In genomic region chr19:46616631-46617322, GRCh38 we compare ENCODE assay signal across 6 cellular contexts. TPM values are rescaled to one million over a fixed set of nuclear protein-coding genes. Genes with fewer than 3 reads are reported as not detected.
DNase-seq lines count a peak whose midpoint lies in the region; ATAC-seq and TF ChIP-seq lines count a peak whose summit lies in the region.

No MANE protein-coding gene starts in this region.

- H3K4me3 ChIP-seq in OCI-LY7 (ENCODE audit: low read depth, low read length, poor library complexity, severe bottlenecking) (peak overlapping the region; percentile 3), skeletal muscle tissue (ENCODE audit: low read length in 3 of 3) (no peak overlapping the region)

- H3K27ac ChIP-seq in OCI-LY7 (ENCODE audit: low read depth, low read length, poor library complexity, severe bottlenecking) (peak overlapping the region; percentile 44), skeletal muscle tissue (ENCODE audit: low read depth, low read length) (no peak overlapping the region)

- no peaks in the 10 kb centered on the region for H3K27me3 ChIP-seq in skeletal muscle tissue (ENCODE audit: control insufficient read depth in 3 of 3, insufficient read depth in 3 of 3, low read length in 3 of 3)

- H2AFZ ChIP-seq in OCI-LY7 (ENCODE audit: low read length) = peak overlapping the region; percentile 92

- TF ChIP-seq CTCF in OCI-LY7 (conservative IDR thresholded peaks at IDR 0.05; ENCODE audit: low read length) = peak; percentile 79

- intact Hi-C loops in OCI-LY7 (cut with micrococcal nuclease; ENCODE audit: unreplicated experiment) = loop anchor here (1.0 kb wide), 1 partner anchor 103 kb away; no protein-coding TSS in a partner anchor

- DNase-seq in NCI-H2081 (lab: John Stamatoyannopoulos, UW) (peak; percentile 53 to 72), NCI-H2081 treated with DMSO at 0.1 percent for 48 hours (lab: John Stamatoyannopoulos, UW) (no peak), OCI-LY7 (ENCODE audit: low spot score) (peak; percentile 65), ecto neural progenitor cell (ENCODE audit: low spot score) (peak; percentile 76)

- no TSS peak for BruUV-seq in OCI-LY7 (replicated peaks; lab: Mats Ljungman, UMichigan)

- H3K36me3 ChIP-seq in OCI-LY7 (ENCODE audit: insufficient read depth, low read length) (no peaks in the 10 kb centered on the region), skeletal muscle tissue (ENCODE audit: control insufficient read depth in 3 of 3, insufficient read depth in 3 of 3, low read length in 3 of 3) (no peaks in the 10 kb centered on the region)

- H3K9me3 ChIP-seq in OCI-LY7 (ENCODE audit: low read length) (no peaks in the 10 kb centered on the region), skeletal muscle tissue (ENCODE audit: control insufficient read depth in 3 of 3, low read length in 3 of 3) (no peaks in the 10 kb centered on the region)

- peak overlapping the region; percentile 70 for H3K4me2 ChIP-seq in OCI-LY7 (ENCODE audit: low read length)

- H3K9me2 ChIP-seq in OCI-LY7 (ENCODE audit: insufficient read depth, low read length) = no peaks in the 10 kb centered on the region

- CTCF ChIA-PET in OCI-LY7 (lab: Charles Lee; ENCODE audit: unreplicated experiment) = interaction anchor here (0.7 to 1.5 kb wide), 2 partner anchors 11 to 45 kb away, joined by 4 to 8 read pairs; no protein-coding TSS in a partner anchor

- no peaks in the 10 kb centered on the region for H3K79me2 ChIP-seq in OCI-LY7 (ENCODE audit: insufficient read depth, low read depth, low read length)

- H3K9ac ChIP-seq in skeletal muscle tissue (ENCODE audit: low read depth in 1 of 3, low read length in 3 of 3) = peak overlapping the region in 2 of 3 donors; percentile 25 to 46

- POLR2A ChIA-PET in OCI-LY7 (lab: Charles Lee) = interaction anchor here (0.7 kb wide), 1 partner anchor 99 kb away, joined by 5 read pairs; no protein-coding TSS in a partner anchor

- no peak for ATAC-seq in GM18870 (IDR thresholded peaks at IDR 0.05; ENCODE audit: unreplicated experiment)

- peaks cover 70% of the 10 kb centered on the region for H3K4me1 ChIP-seq in OCI-LY7 (ENCODE audit: insufficient read depth, low read length, poor library complexity, severe bottlenecking)
- H3K4me1 ChIP-seq in skeletal muscle tissue (ENCODE audit: control insufficient read depth in 3 of 3, insufficient read depth in 3 of 3, low read length in 3 of 3) = peaks cover 32 to 40% (median 38%) of the 10 kb centered on the region in 3 donors

- no peaks in the 10 kb centered on the region for H4K20me1 ChIP-seq in OCI-LY7 (ENCODE audit: insufficient read depth, low read length)

RNA-seq across cellular contexts. Expression of gene PTGIR, which starts 8.1 kb away (rescaled TPM):
- 0.25 and 0.26 TPM in 2 replicates for total RNA-seq in OCI-LY7 (2014; rRNA removed; shearing (Covaris generic))
- total RNA-seq in OCI-LY7 (2022) (not detected in 2 replicates), skeletal muscle tissue (3.1 TPM)

RNA-seq across cellular contexts. Expression of gene CALM3, which starts 15.6 kb away (rescaled TPM):
- total RNA-seq in OCI-LY7 (2014; rRNA removed; shearing (Covaris generic)) = 175 and 205 TPM in 2 replicates
- total RNA-seq in OCI-LY7 (2022) (198 and 246 TPM in 2 replicates), skeletal muscle tissue (55.3 TPM)

RNA-seq across cellular contexts. Expression of gene GNG8, which starts 19.2 kb away (rescaled TPM):
- total RNA-seq in OCI-LY7 (2014; rRNA removed; shearing (Covaris generic)) = not detected in 2 replicates
- total RNA-seq in OCI-LY7 (2022) = not detected in 2 replicates
- not detected for total RNA-seq in skeletal muscle tissue

RNA-seq across cellular contexts. Expression of gene DACT3, which starts 44.2 kb away (rescaled TPM):
- 0.10 and 0.44 TPM in 2 replicates for total RNA-seq in OCI-LY7 (2014; rRNA removed; shearing (Covaris generic))
- not detected in 2 replicates for total RNA-seq in OCI-LY7 (2022)
- total RNA-seq in skeletal muscle tissue = 7.3 TPM
